27 cellular contexts compared by ENCODE assay signal in the genomic region with DNA sequence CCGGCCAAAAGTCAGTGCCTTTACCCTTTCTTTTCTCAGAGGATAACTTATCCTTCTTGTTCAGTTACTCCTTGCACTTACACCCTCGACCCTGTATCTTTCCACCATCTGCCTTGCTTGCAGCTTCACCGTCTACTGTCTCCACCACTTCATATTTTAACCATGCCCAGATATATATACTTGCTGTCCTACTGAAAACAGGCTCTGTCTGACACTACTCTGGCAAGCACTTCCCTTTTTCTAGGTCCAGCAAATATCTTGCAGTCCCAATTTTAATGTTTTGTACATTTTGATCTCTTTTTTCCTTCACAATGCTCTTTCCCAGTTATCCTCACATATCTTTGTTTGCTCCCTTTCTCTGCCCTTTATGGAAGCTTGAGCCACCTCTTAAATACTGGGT.
"Had no signal": no experiment of that assay in that cellular context is flagged by ENCODE, and none has a peak within 500 bp of the region (broad histone marks: within the 10 kb centered on the region; RNA-seq: fewer than 3 reads in every experiment).

No MANE protein-coding gene starts in this region.

- H3K9me3 ChIP-seq: SJCRH30 had no signal

- ATAC-seq: activated naive CD8-positive, alpha-beta T cell treated with anti-CD3 and anti-CD28 coated beads, Interleukin-2, amount 50 U/mL, for 24 hours; WTC11 had no signal

- DNase-seq: activated CD4-positive, alpha-beta memory T cell treated with anti-CD3 and anti-CD28 coated beads for 36 hours; activated CD4-positive, alpha-beta T cell treated with anti-CD3 and anti-CD28 coated beads for 4 hours; activated CD4-positive, alpha-beta T cell treated with anti-CD3 and anti-CD28 coated beads, Interleukin-2, amount 50 U/mL, for 1 hour; activated CD4-positive, CD25-positive, alpha-beta regulatory T cell treated with anti-CD3 and anti-CD28 coated beads, Interleukin-2, amount 50 U/mL, for 72 hours; activated CD8-positive, alpha-beta memory T cell treated with anti-CD3 and anti-CD28 coated beads, Interleukin-2, amount 50 U/mL, for 4 hours; activated effector memory CD4-positive, alpha-beta T cell treated with Interleukin-2 at 50 U/mL for 16 hours; activated naive CD4-positive, alpha-beta T cell treated with anti-CD3 and anti-CD28 coated beads, Interleukin-2, amount 10 ng/mL, durations not matched to agents 7 days and 5 days; activated naive CD8-positive, alpha-beta T cell treated with anti-CD3 and anti-CD28 coated beads, Interleukin-2, amount 50 U/mL, for 24 hours; activated T-cell treated with anti-CD3 and anti-CD28 coated beads, Interleukin-2, amount 50 U/mL, for 48 hours; anterior cingulate cortex; caudate nucleus; cerebellar nuclear complex; KG1; MM.1S; NCI-H1048; NCI-H1105 treated with DMSO at 0.1 percent for 48 hours; NCI-H1436; NCI-H1694; NCI-H1930; NCI-H2081 treated with DMSO at 0.1 percent for 48 hours; NCI-H345; NCI-H524 treated with DMSO at 0.1 percent for 48 hours; SHP77; SJCRH30 had no signal

- FAIRE-seq: bronchial epithelial cell had no signal

- H3K4me3 ChIP-seq: SJCRH30, SK-N-MC had no signal

- H3K27me3 ChIP-seq: SJCRH30 had no signal

- H3K27ac ChIP-seq: SJCRH30, SK-N-MC had no signal

- H3K36me3 ChIP-seq: SJCRH30 had no signal

- H3K4me1 ChIP-seq: SJCRH30 had no signal
